Comparison of ENCODE assay signal across 13 cellular contexts in the genomic region with DNA sequence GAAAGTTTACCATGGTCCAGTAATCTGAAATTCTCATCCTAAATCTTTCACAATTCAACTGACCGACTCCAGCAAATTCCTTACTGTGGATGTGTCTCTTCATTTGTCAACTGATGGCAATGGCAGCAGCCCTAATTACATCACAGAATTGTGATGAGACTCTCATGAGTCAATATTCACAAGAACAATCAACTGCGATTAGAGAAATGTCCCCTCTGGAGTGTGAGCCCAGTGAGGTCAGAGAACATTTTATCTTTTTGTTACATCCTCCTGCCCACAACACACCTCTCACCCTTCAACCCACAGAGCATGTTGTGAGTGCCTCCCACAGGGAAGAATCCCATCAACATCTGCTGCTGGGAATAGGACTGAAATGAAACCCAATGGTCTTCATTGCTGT.
DNase-seq lines count a peak whose midpoint lies in the region; ATAC-seq and TF ChIP-seq lines count a peak whose summit lies in the region.
"Had no signal": no experiment of that assay in that cellular context is flagged by ENCODE, and none has a peak within 500 bp of the region (broad histone marks: within the 10 kb centered on the region; RNA-seq: fewer than 3 reads in every experiment).

No MANE protein-coding gene starts in this region.

- H3K27ac ChIP-seq in endodermal cell (ENCODE audit: low read depth, low read length): peak overlapping the region; percentile 32
- no peak overlapping the region for H3K27ac ChIP-seq in neuronal stem cell (replicated peaks; ENCODE audit: low read length)
- H3K27ac ChIP-seq: heart right ventricle, tibial artery had no signal

- no peak overlapping the region for H3K4ac ChIP-seq in neuronal stem cell (ENCODE audit: low read length)

- H2BK120ac ChIP-seq in neuronal stem cell (ENCODE audit: low read depth, low read length): no peak overlapping the region

- peaks cover 52% of the 10 kb centered on the region for H3K4me1 Mint-ChIP-seq in activated T-cell treated with anti-CD3 and anti-CD28 coated beads, Interleukin-2, amount 50 U/mL, for 24 hours (ENCODE audit: low read depth)
- H3K4me1 Mint-ChIP-seq in endodermal cell: no peaks in the 10 kb centered on the region

- H3K18ac ChIP-seq in neuronal stem cell (ENCODE audit: low read length): no peak overlapping the region

- no peaks in the 10 kb centered on the region for H3K4me1 ChIP-seq in endodermal cell (ENCODE audit: control insufficient read depth, insufficient read depth, low read length)
- peaks cover 3 to 5% of the 10 kb centered on the region in 2 donors for H3K4me1 ChIP-seq in neuronal stem cell (ENCODE audit: control insufficient read depth in 2 of 2, insufficient read depth in 1 of 2, low read depth in 1 of 2, low read length in 2 of 2)
- H3K4me1 ChIP-seq: tibial artery had no signal

- no peak overlapping the region for H2BK5ac ChIP-seq in neuronal stem cell (ENCODE audit: low read length)

- H3K23ac ChIP-seq in neuronal stem cell (ENCODE audit: low read depth, low read length, poor library complexity): no peak overlapping the region

- ATAC-seq in GM21515 (IDR thresholded peaks at IDR 0.05; ENCODE audit: unreplicated experiment): no peak
- ATAC-seq: heart right ventricle, left cardiac atrium, Panc1 had no signal

- H2BK15ac ChIP-seq in neuronal stem cell (ENCODE audit: low read length): no peak overlapping the region

- 90% methylated on average over 2 of the region's 2 CpGs; no CpG with 5 or more reads in 1 of the 2 experiments for WGBS in endodermal cell (ENCODE audit: insufficient coverage in 1 of 2, insufficient read length in 1 of 2), 2 experiments
- no CpG with 5 or more reads among the region's 2 CpGs for WGBS in neuronal stem cell (ENCODE audit: extremely low coverage in 2 of 2, insufficient read length in 2 of 2, insufficient replicate concordance in 1 of 2), 2 donors

- no peak overlapping the region for H3K4me3 ChIP-seq in endodermal cell (ENCODE audit: low read length)
- no peak overlapping the region for H3K4me3 ChIP-seq in neuronal stem cell (ENCODE audit: low read length in 2 of 2)
- H3K4me3 ChIP-seq: heart right ventricle, tibial artery had no signal

- no peaks in the 10 kb centered on the region for H3K79me1 ChIP-seq in neuronal stem cell (ENCODE audit: low read depth, low read length)

- H4K91ac ChIP-seq in neuronal stem cell (ENCODE audit: low read depth, low read length, poor library complexity): no peak overlapping the region

- H3K9ac ChIP-seq in endodermal cell (ENCODE audit: extremely low read depth, low read length, poor library complexity, severe bottlenecking) (no peak overlapping the region), neuronal stem cell (ENCODE audit: low read depth, low read length, poor library complexity) (no peak overlapping the region)

- peaks cover 4% of the 10 kb centered on the region for H3K9me3 Mint-ChIP-seq in activated T-cell treated with anti-CD3 and anti-CD28 coated beads, Interleukin-2, amount 50 U/mL, for 24 hours
- peaks cover 10% of the 10 kb centered on the region for H3K9me3 Mint-ChIP-seq in endodermal cell

- no peaks in the 10 kb centered on the region for H3K36me3 ChIP-seq in endodermal cell (ENCODE audit: control insufficient read depth, insufficient read depth, low read length)
- H3K36me3 ChIP-seq in neuronal stem cell (replicated peaks in 1 of 2; ENCODE audit: control insufficient read depth in 2 of 2, insufficient read depth in 2 of 2, low read length in 2 of 2): no peaks in the 10 kb centered on the region
- H3K36me3 ChIP-seq: heart right ventricle, tibial artery had no signal

- H3K27me3 Mint-ChIP-seq in activated T-cell treated with anti-CD3 and anti-CD28 coated beads, Interleukin-2, amount 50 U/mL, for 24 hours: no peaks in the 10 kb centered on the region
- H3K27me3 Mint-ChIP-seq in endodermal cell (ENCODE audit: insufficient read depth): no peaks in the 10 kb centered on the region

- H2AFZ ChIP-seq in neuronal stem cell (ENCODE audit: low read length): peak overlapping the region; percentile 7

- H3K27ac Mint-ChIP-seq in activated T-cell treated with anti-CD3 and anti-CD28 coated beads, Interleukin-2, amount 50 U/mL, for 24 hours: peak overlapping the region; percentile 39
- no peak overlapping the region for H3K27ac Mint-ChIP-seq in endodermal cell

- TF ChIP-seq CTCF in endodermal cell (conservative IDR thresholded peaks at IDR 0.05): no peak

- no peak overlapping the region for H3K4me3 Mint-ChIP-seq in activated T-cell treated with anti-CD3 and anti-CD28 coated beads, Interleukin-2, amount 50 U/mL, for 24 hours
- H3K4me3 Mint-ChIP-seq in endodermal cell: no peak overlapping the region

- no peak overlapping the region for H2AK5ac ChIP-seq in neuronal stem cell (ENCODE audit: low read depth, low read length)

- no peak overlapping the region for H3K4me2 ChIP-seq in neuronal stem cell (ENCODE audit: insufficient read depth, low read length, poor library complexity, severe bottlenecking)

- DNase-seq in activated T-cell treated with anti-CD3 and anti-CD28 coated beads, Interleukin-2, amount 50 U/mL, for 24 hours: no peak
- DNase-seq in activated T-cell treated with anti-CD3 and anti-CD28 coated beads for 4 hours (no peak), NCI-H460 (ENCODE audit: extremely low read depth, low read depth) (peak; percentile 43), endodermal cell (no peak), neuronal stem cell (ENCODE audit: low spot score) (no peak), D341Med (ENCODE audit: low spot score) (no peak), glomerular visceral epithelial cell (ENCODE audit: extremely low spot score) (no peak)
- DNase-seq: effector CD4-positive, alpha-beta T cell; heart right ventricle; left cardiac atrium; tibial artery had no signal

- no peak overlapping the region for H4K8ac ChIP-seq in neuronal stem cell (ENCODE audit: low read depth, low read length)

- H3K14ac ChIP-seq in neuronal stem cell (ENCODE audit: low read length): no peak overlapping the region

- H3K27me3 ChIP-seq in endodermal cell (ENCODE audit: control insufficient read depth, insufficient read depth, low read length, poor library complexity, severe bottlenecking): no peaks in the 10 kb centered on the region
- H3K27me3 ChIP-seq in neuronal stem cell (ENCODE audit: control insufficient read depth in 3 of 3, insufficient read depth in 3 of 3, low read depth in 1 of 3, low read length in 3 of 3): no peaks in the 10 kb centered on the region
- H3K27me3 ChIP-seq: heart right ventricle, tibial artery had no signal

- no peak overlapping the region for H2BK12ac ChIP-seq in neuronal stem cell (ENCODE audit: low read length)

- peaks cover 86% of the 10 kb centered on the region for H3K36me3 Mint-ChIP-seq in activated T-cell treated with anti-CD3 and anti-CD28 coated beads, Interleukin-2, amount 50 U/mL, for 24 hours (ENCODE audit: low read depth)
- no peaks in the 10 kb centered on the region for H3K36me3 Mint-ChIP-seq in endodermal cell (ENCODE audit: low read depth)

- H3K9me3 ChIP-seq in endodermal cell (ENCODE audit: control insufficient read depth, low read length) (peaks cover 8% of the 10 kb centered on the region), neuronal stem cell (replicated peaks in 1 of 2; ENCODE audit: control insufficient read depth in 2 of 2, insufficient read depth in 1 of 2, low read depth in 1 of 2, low read length in 2 of 2) (no peaks in the 10 kb centered on the region)
- H3K9me3 ChIP-seq: heart right ventricle, tibial artery had no signal
